8 cellular contexts compared by ENCODE assay signal in genomic region chr5:17218353-17219005, GRCh38. TPM values are rescaled to one million over a fixed set of nuclear protein-coding genes. Genes with fewer than 3 reads are reported as not detected.
DNase-seq lines count a peak whose midpoint lies in the region; ATAC-seq and TF ChIP-seq lines count a peak whose summit lies in the region.

No MANE protein-coding gene starts in this region.

- TF ChIP-seq EP300 in stomach (IDR thresholded peaks at IDR 0.05), result no peak

- H3K4me3 ChIP-seq in cardiac fibroblast (replicated peaks in 1 of 2; ENCODE audit: low read depth in 2 of 2, low read length in 2 of 2) (peak overlapping the region; percentile 86 to 92), stomach (peak overlapping the region; percentile 53 to 65 (median 54))

- H3K27ac ChIP-seq in stomach, result peak overlapping the region; percentile 9 to 83 (median 73)

- peak; percentile 43 for DNase-seq in GM10266 (ENCODE audit: extremely low spot score)
- DNase-seq in NCI-H146 treated with DMSO at 0.1 percent for 48 hours (lab: John Stamatoyannopoulos, UW; ENCODE audit: unreplicated experiment), result peak; percentile 35
- DNase-seq in cardiac fibroblast (ENCODE audit: low read depth in 2 of 2), result peak; percentile 82 to 90
- peak; percentile 31 to 33 for DNase-seq in left colon
- DNase-seq in stomach, result no peak
- DNase-seq in GDM1 (lab: John Stamatoyannopoulos, UW), result no peak
- DNase-seq in stimulated activated CD4-positive, alpha-beta T cell treated with anti-CD3 and anti-CD28 coated beads, Interleukin-2, amount 100 ng/mL, for 24 hours, result no peak

- WGBS in stomach, 5 donors, result 1 to 3% (median 1%) methylated on average over 39 to 45 of the region's 45 CpGs

- no peaks in the 10 kb centered on the region for H3K36me3 ChIP-seq in stomach

- ATAC-seq in GM21717 (IDR thresholded peaks at IDR 0.05; ENCODE audit: unreplicated experiment) (peak; percentile 16), left colon (peak; percentile 46)

- no peak for TF ChIP-seq POLR2A in stomach (IDR thresholded peaks at IDR 0.05)

- H3K4me1 ChIP-seq in stomach, result peaks cover 20 to 43% (median 33%) of the 10 kb centered on the region in 4 donors

- peaks cover 0 to 51% (median 21%) of the 10 kb centered on the region in 3 donors for H3K27me3 ChIP-seq in stomach

- intact Hi-C loops in left colon (cut with DNase I, micrococcal nuclease), result loop anchor here (10.0 kb wide), 2 partner anchors 1066 to 1096 kb away; no protein-coding TSS in a partner anchor
- intact Hi-C loops in stomach (cut with DNase I; ENCODE audit: low total_unique reads), result no loop called here

- no peaks in the 10 kb centered on the region for H3K9me3 ChIP-seq in stomach

- TF ChIP-seq CTCF in GM10266 (IDR thresholded peaks at IDR 0.05; ENCODE audit: control insufficient read depth, insufficient read depth, low read depth, missing control alignments) (no peak), cardiac fibroblast (IDR thresholded peaks at IDR 0.05; ENCODE audit: low read depth, low read length) (no peak), stomach (IDR thresholded peaks at IDR 0.05) (no peak)

RNA-seq across cellular contexts. Expression of gene BASP1, which starts 1.0 kb away (rescaled TPM):
- total RNA-seq in left colon (1 to 10 TPM; 3.7 to 5.0 TPM), stomach (10 to 100 TPM in 3 of 5 donors, 1 to 10 TPM in 2; 4.0 to 41.7 (median 15.1) TPM)
- 10 to 100 TPM in 2 of 3 donors, 1 to 10 TPM in 1; 8.7 to 60.8 (median 34.6) TPM for polyA plus RNA-seq in stomach

Comparison
In these comparisons a context has a peak if more than half of its experiments do, and no peak if none do; other contexts are left out.
1. DNase-seq: peak in GM10266 (single experiment), NCI-H146 treated with DMSO at 0.1 percent for 48 hours (single experiment), cardiac fibroblast (2 of 2) and left colon (2 of 2); none in stomach (single experiment), GDM1 (single experiment) and stimulated activated CD4-positive, alpha-beta T cell treated with anti-CD3 and anti-CD28 coated beads, Interleukin-2, amount 100 ng/mL, for 24 hours (0 of 2).